13 cellular contexts compared by ENCODE assay signal in the genomic region with DNA sequence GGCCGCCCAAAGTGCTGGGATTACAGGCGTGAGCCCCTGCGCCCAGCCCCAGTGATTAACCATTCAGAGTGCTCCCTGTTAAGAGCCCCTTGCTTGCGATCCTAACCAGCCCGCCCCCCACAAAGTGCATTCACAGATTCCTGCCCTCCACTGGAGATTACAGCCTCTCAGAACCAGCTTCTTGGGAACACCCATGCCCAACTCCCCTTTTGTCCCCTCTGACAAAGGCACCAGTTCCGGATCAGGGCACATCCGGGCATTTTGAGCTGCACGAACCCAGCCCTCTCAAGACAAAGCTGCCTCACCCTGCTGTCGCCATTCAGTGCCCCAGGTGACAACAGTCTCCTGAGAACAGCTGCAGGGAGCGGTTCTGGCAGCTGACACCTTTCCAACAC. TPM values are rescaled to one million over a fixed set of nuclear protein-coding genes. Genes with fewer than 3 reads are reported as not detected.
DNase-seq lines count a peak whose midpoint lies in the region; ATAC-seq and TF ChIP-seq lines count a peak whose summit lies in the region.
"Had no signal": no experiment of that assay in that cellular context is flagged by ENCODE, and none has a peak within 500 bp of the region (broad histone marks: within the 10 kb centered on the region; RNA-seq: fewer than 3 reads in every experiment).

No MANE protein-coding gene starts in this region.

- H3K27me3 ChIP-seq in cardiac muscle cell (no peaks in the 10 kb centered on the region), PC-9 (ENCODE audit: insufficient read depth, low read depth) (no peaks in the 10 kb centered on the region), left lung (peaks cover 19 to 74% of the 10 kb centered on the region in 2 donors), uterus (no peaks in the 10 kb centered on the region), dorsolateral prefrontal cortex (peaks cover 0 to 58% (median 42%) of the 10 kb centered on the region in 45 donors)

- H3K4me3 ChIP-seq in cardiac muscle cell (no peak overlapping the region), PC-9 (peak overlapping the region; percentile 93), left lung (no peak overlapping the region), uterus (no peak overlapping the region), dorsolateral prefrontal cortex (no peak overlapping the region)

- peaks cover 14% of the 10 kb centered on the region for H4K20me1 ChIP-seq in PC-9 (ENCODE audit: insufficient read depth)

- H3K27ac ChIP-seq in cardiac muscle cell, result peak overlapping the region; percentile 83
- H3K27ac ChIP-seq in PC-9, result peak overlapping the region; percentile 95
- H3K27ac ChIP-seq in left lung, result peak overlapping the region; percentile 13 to 86
- peak overlapping the region; percentile 82 to 86 for H3K27ac ChIP-seq in uterus
- H3K27ac ChIP-seq in dorsolateral prefrontal cortex, result no peak overlapping the region

- intact Hi-C loops in left cardiac atrium (cut with DNase I), result no loop called here
- intact Hi-C loops in PC-9 (cut with micrococcal nuclease; ENCODE audit: unreplicated experiment), result loop anchor here (1.0 to 10.0 kb wide), 3 partner anchors 7 to 204 kb away; no protein-coding TSS in a partner anchor
- intact Hi-C loops in left lung (cut with DNase I), result no loop called here
- intact Hi-C loops in uterus (cut with DNase I; ENCODE audit: low total_unique reads), result no loop called here
- intact Hi-C loops in dorsolateral prefrontal cortex (cut with DNase I), result no loop called here

- ATAC-seq in left cardiac atrium (no peak), left lung (no peak), GM18519 (IDR thresholded peaks at IDR 0.05; ENCODE audit: low FRiP score, unreplicated experiment) (no peak)
- ATAC-seq: activated CD8-positive, alpha-beta T cell treated with anti-CD3 and anti-CD28 coated beads for 36 hours had no signal

- H2AFZ ChIP-seq in PC-9, result no peak overlapping the region

- H3F3A ChIP-seq in PC-9 (ENCODE audit: insufficient read depth, low read depth), result peaks cover 76% of the 10 kb centered on the region

- peaks cover 48% of the 10 kb centered on the region for H3K79me2 ChIP-seq in PC-9 (ENCODE audit: low read depth)

- H3K4me2 ChIP-seq in PC-9, result peak overlapping the region; percentile 98

- no peak for DNase-seq in cardiac muscle cell (ENCODE audit: low read depth in 1 of 2, low spot score in 1 of 2)
- DNase-seq in left cardiac atrium, result no peak
- peak; percentile 57 to 63 for DNase-seq in PC-9
- DNase-seq in left lung, result no peak
- no peak for DNase-seq in uterus
- no peak for DNase-seq in activated CD4-positive, alpha-beta T cell treated with anti-CD3 and anti-CD28 coated beads, Interleukin-2, amount 50 U/mL, for 4 hours
- DNase-seq in dorsolateral prefrontal cortex, result no peak
- DNase-seq: activated CD8-positive, alpha-beta T cell treated with anti-CD3 and anti-CD28 coated beads for 36 hours; NCI-H524 treated with DMSO at 0.1 percent for 48 hours; SW 1271 had no signal

- no peak for TF ChIP-seq POLR2A in uterus (IDR thresholded peaks at IDR 0.05)

- H3K36me3 ChIP-seq in cardiac muscle cell (peaks cover 6% of the 10 kb centered on the region), PC-9 (ENCODE audit: low read depth) (peaks cover 29% of the 10 kb centered on the region), left lung (peaks cover 0 to 7% of the 10 kb centered on the region in 2 donors), uterus (no peaks in the 10 kb centered on the region)

- CTCF ChIA-PET in PC-9 (lab: Charles Lee), result interaction anchor here (1.2 to 3.3 kb wide), 2 partner anchors 20 to 34 kb away, joined by 4 to 27 read pairs; no protein-coding TSS in a partner anchor

- POLR2A ChIA-PET in PC-9 (lab: Charles Lee; ENCODE audit: unreplicated experiment), result interaction anchor here (0.5 to 3.5 kb wide), 13 partner anchors 9 to 710 kb away, joined by 3 to 78 read pairs (median 8); a partner anchor contains a TSS

- TF ChIP-seq CTCF in cardiac muscle cell (IDR thresholded peaks at IDR 0.05; ENCODE audit: low read depth, low read length) (no peak), PC-9 (conservative IDR thresholded peaks at IDR 0.05) (no peak), left lung (IDR thresholded peaks at IDR 0.05) (no peak), uterus (IDR thresholded peaks at IDR 0.05) (no peak), dorsolateral prefrontal cortex (IDR thresholded peaks at IDR 0.05 in 54 of 56, conservative IDR thresholded peaks at IDR 0.05 in 2 of 56; ENCODE audit: low read depth in 1 of 56, partially characterized antibody in 56 of 56) (no peak)

- no peaks in the 10 kb centered on the region for H3K9me2 ChIP-seq in PC-9 (ENCODE audit: insufficient read depth)

- peaks cover 31% of the 10 kb centered on the region for H3K4me1 ChIP-seq in cardiac muscle cell (ENCODE audit: low read depth)
- H3K4me1 ChIP-seq in PC-9 (replicated peaks; ENCODE audit: insufficient read depth), result peaks cover 64% of the 10 kb centered on the region
- peaks cover 0 to 6% of the 10 kb centered on the region in 2 donors for H3K4me1 ChIP-seq in left lung
- no peaks in the 10 kb centered on the region for H3K4me1 ChIP-seq in uterus

- H3K9me3 ChIP-seq in cardiac muscle cell (ENCODE audit: low read depth), result no peaks in the 10 kb centered on the region
- no peaks in the 10 kb centered on the region for H3K9me3 ChIP-seq in PC-9 (ENCODE audit: insufficient read depth, low read depth)
- H3K9me3 ChIP-seq in left lung, result no peaks in the 10 kb centered on the region
- H3K9me3 ChIP-seq in uterus, result no peaks in the 10 kb centered on the region

- no TSS peak for BruUV-seq in PC-9 (replicated peaks; lab: Mats Ljungman, UMichigan)

RNA-seq across cellular contexts. Expression of a gene that starts 0.8 kb away (rescaled TPM):
- total RNA-seq in cardiac muscle cell (303 and 522 TPM in 2 replicates), left cardiac atrium (10 to 100 TPM; 13.7 to 21.0 TPM), PC-9 (2021) (1,811 and 2,277 TPM in 2 replicates), left lung (1,000 to 10,000 TPM in 1 of 2 donors, 100 to 1,000 TPM in 1; 692 to 1,142 TPM), uterus (100 to 1,000 TPM in 2 of 4 donors, 10 to 100 TPM in 1, under 1 TPM in 1; 0.88 to 120 (median 77.2) TPM), dorsolateral prefrontal cortex (10 to 100 TPM in 1 of 120 experiments, 1 to 10 TPM in 78, under 1 TPM in 26, not detected in 15; 0.34 to 13.9 (median 1.5) TPM)
- 270 and 501 TPM in 2 replicates for polyA plus RNA-seq in cardiac muscle cell
- total RNA-seq: activated CD8-positive, alpha-beta T cell treated with anti-CD3 and anti-CD28 coated beads for 36 hours had no signal
- polyA plus RNA-seq: CD14-positive monocyte had no signal

RNA-seq across cellular contexts. Expression of a gene that starts 10.3 kb away (rescaled TPM):
- total RNA-seq in cardiac muscle cell, result 0.09 and 0.28 TPM in 2 replicates
- 0.15 TPM in 1 of 2 replicates, not detected in the other for polyA plus RNA-seq in cardiac muscle cell
- under 1 TPM; 0.24 to 0.37 TPM for total RNA-seq in left cardiac atrium
- 41.9 and 49.9 TPM in 2 replicates for total RNA-seq in PC-9 (2021)
- total RNA-seq in left lung, result 10 to 100 TPM; 23.8 to 27.8 TPM
- total RNA-seq in uterus, result 10 to 100 TPM in 1 of 4 donors, 1 to 10 TPM in 1, under 1 TPM in 1, not detected in 1; 0.41 to 11.5 (median 1.6) TPM
- 1 to 10 TPM in 4 of 120 experiments, under 1 TPM in 10, not detected in 106; 0.09 to 1.3 (median 0.78) TPM for total RNA-seq in dorsolateral prefrontal cortex
- total RNA-seq: activated CD8-positive, alpha-beta T cell treated with anti-CD3 and anti-CD28 coated beads for 36 hours had no signal
- polyA plus RNA-seq: CD14-positive monocyte had no signal

RNA-seq across cellular contexts. Expression of a gene that starts 23.5 kb away (rescaled TPM):
- total RNA-seq in cardiac muscle cell, result not detected in 2 replicates
- not detected in 2 replicates for polyA plus RNA-seq in cardiac muscle cell
- not detected for total RNA-seq in left cardiac atrium
- total RNA-seq in PC-9 (2021), result 606 and 1,548 TPM in 2 replicates
- 10 to 100 TPM; 10.8 to 29.1 TPM for total RNA-seq in left lung
- 1 to 10 TPM; 1.5 to 6.4 (median 3.0) TPM for total RNA-seq in uterus
- 1 to 10 TPM in 2 of 120 experiments, under 1 TPM in 1, not detected in 117; 0.70 to 1.8 (median 1.2) TPM for total RNA-seq in dorsolateral prefrontal cortex
- total RNA-seq: activated CD8-positive, alpha-beta T cell treated with anti-CD3 and anti-CD28 coated beads for 36 hours; renal cortical epithelial cell had no signal
- polyA plus RNA-seq: CD14-positive monocyte had no signal

RNA-seq across cellular contexts. Expression of a gene that starts 39.2 kb away (rescaled TPM):
- total RNA-seq in cardiac muscle cell (not detected in 2 replicates), left cardiac atrium (not detected), PC-9 (2021) (not detected in 2 replicates), left lung (not detected), uterus (not detected), dorsolateral prefrontal cortex (not detected)
- not detected in 2 replicates for polyA plus RNA-seq in cardiac muscle cell
- total RNA-seq: activated CD8-positive, alpha-beta T cell treated with anti-CD3 and anti-CD28 coated beads for 36 hours; renal cortical epithelial cell had no signal

RNA-seq across cellular contexts. Expression of a gene that starts 42.9 kb away (rescaled TPM):
- total RNA-seq in cardiac muscle cell (not detected in 2 replicates), left cardiac atrium (not detected), PC-9 (2021) (0.55 and 0.73 TPM in 2 replicates), left lung (not detected), uterus (under 1 TPM in 1 of 4 donors, not detected in 3; 0.21 TPM), dorsolateral prefrontal cortex (under 1 TPM in 3 of 120 experiments, not detected in 117; 0.18 to 0.33 (median 0.24) TPM)
- polyA plus RNA-seq in cardiac muscle cell, result not detected in 2 replicates
- total RNA-seq: activated CD8-positive, alpha-beta T cell treated with anti-CD3 and anti-CD28 coated beads for 36 hours; renal cortical epithelial cell had no signal
- polyA plus RNA-seq: CD14-positive monocyte had no signal

Comparison
In these comparisons a context has a peak if more than half of its experiments do, and no peak if none do; other contexts are left out.
1. DNase-seq: peak in PC-9 (2 of 2); none in cardiac muscle cell (0 of 2), left cardiac atrium (single experiment), left lung (0 of 2), uterus (0 of 2), activated CD4-positive, alpha-beta T cell treated with anti-CD3 and anti-CD28 coated beads, Interleukin-2, amount 50 U/mL, for 4 hours (0 of 2) and dorsolateral prefrontal cortex (0 of 10).
2. H3K27ac ChIP-seq: peak in cardiac muscle cell (single experiment), PC-9 (single experiment), left lung (2 of 2) and uterus (2 of 2); none in dorsolateral prefrontal cortex (0 of 59).
3. RNA of a gene that starts 23.5 kb away (total RNA-seq): 606 to 1,548 TPM in PC-9; 10.8 to 29.1 TPM in left lung, 1.5 to 6.4 TPM in uterus, not detected in cardiac muscle cell, not detected in left cardiac atrium and 0.70 to 1.8 TPM in dorsolateral prefrontal cortex; every median in the first group is over 10 times any median in the second.